8 cellular contexts compared by ENCODE assay signal in genomic region chr5:142012792-142013388, GRCh38. TPM values are rescaled to one million over a fixed set of nuclear protein-coding genes. Genes with fewer than 3 reads are reported as not detected.
DNase-seq lines count a peak whose midpoint lies in the region; ATAC-seq and TF ChIP-seq lines count a peak whose summit lies in the region.

Gene GNPDA1, minus strand, starts transcription at chr5:142013027. Its CDS starts 992 bp downstream, at chr5:142012035.

- peak within 1 kb of the TSS; percentile 83 to 98 (median 94) for H3K27ac Mint-ChIP-seq in CD14-positive monocyte
- peak within 1 kb of the TSS; percentile 31 to 73 for H3K27ac Mint-ChIP-seq in natural killer cell treated with Interleukin-12 subunit alpha and Interleukin-12 subunit beta and Interleukin-15 and Interleukin-18, amount 100 ng/mL, for 72 hours
- peak within 1 kb of the TSS; percentile 98 to 99 for H3K27ac Mint-ChIP-seq in stimulated activated naive CD8-positive, alpha-beta T cell treated with anti-CD3 and anti-CD28 coated beads, Interleukin-15, amount 100 ng/mL, for 72 hours

- H3K4me3 ChIP-seq in fibroblast of pulmonary artery (replicated peaks; ENCODE audit: low read depth, low read length): peak within 1 kb of the TSS; percentile 94

- H3K36me3 Mint-ChIP-seq in CD14-positive monocyte: peaks cover 18 to 21% of the 10 kb centered on the region in 2 donors
- H3K36me3 Mint-ChIP-seq in natural killer cell treated with Interleukin-12 subunit alpha and Interleukin-12 subunit beta and Interleukin-15 and Interleukin-18, amount 100 ng/mL, for 72 hours: no peaks in the 10 kb centered on the region

- DNase-seq in CD14-positive monocyte (ENCODE audit: low spot score) (peak; percentile 79), RPMI7951 (ENCODE audit: low read depth) (peak; percentile 79), fibroblast of pulmonary artery (ENCODE audit: low read depth) (peak; percentile 73)
- peak; percentile 62 for DNase-seq in activated effector memory CD4-positive, alpha-beta T cell treated with Interleukin-2 at 50 U/mL for 16 hours
- DNase-seq in natural killer cell treated with Interleukin-12 subunit alpha and Interleukin-12 subunit beta and Interleukin-15 and Interleukin-18, amount 100 ng/mL, for 72 hours (ENCODE audit: low spot score): peak; percentile 77
- DNase-seq in stimulated activated naive CD8-positive, alpha-beta T cell treated with anti-CD3 and anti-CD28 coated beads, Interleukin-15, amount 100 ng/mL, for 72 hours: peak; percentile 63 to 72

- H3K4me3 Mint-ChIP-seq in CD14-positive monocyte: peak within 1 kb of the TSS; percentile 79 to 92
- H3K4me3 Mint-ChIP-seq in natural killer cell treated with Interleukin-12 subunit alpha and Interleukin-12 subunit beta and Interleukin-15 and Interleukin-18, amount 100 ng/mL, for 72 hours: peak within 1 kb of the TSS; percentile 76
- peak within 1 kb of the TSS; percentile 91 to 92 for H3K4me3 Mint-ChIP-seq in stimulated activated naive CD8-positive, alpha-beta T cell treated with anti-CD3 and anti-CD28 coated beads, Interleukin-15, amount 100 ng/mL, for 72 hours

- peaks cover 49% of the 10 kb centered on the region for H3K4me1 Mint-ChIP-seq in CD14-positive monocyte
- H3K4me1 Mint-ChIP-seq in natural killer cell treated with Interleukin-12 subunit alpha and Interleukin-12 subunit beta and Interleukin-15 and Interleukin-18, amount 100 ng/mL, for 72 hours (ENCODE audit: low read depth in 2 of 2): peaks cover 45 to 60% of the 10 kb centered on the region in 2 donors
- H3K4me1 Mint-ChIP-seq in stimulated activated naive CD8-positive, alpha-beta T cell treated with anti-CD3 and anti-CD28 coated beads, Interleukin-15, amount 100 ng/mL, for 72 hours: peaks cover 87% of the 10 kb centered on the region

- intact Hi-C loops in CD14-positive monocyte (cut with micrococcal nuclease): loop anchor here in 1 of 2 donors (10.0 kb wide), 1 partner anchor 212 kb away; no protein-coding TSS in a partner anchor

- TF ChIP-seq CTCF in CD14-positive monocyte (IDR thresholded peaks at IDR 0.05): no peak
- TF ChIP-seq CTCF in fibroblast of pulmonary artery (IDR thresholded peaks at IDR 0.05; ENCODE audit: low read length, missing control alignments): no peak

- peaks cover 0 to 2% (median 0%) of the 10 kb centered on the region in 3 donors for H3K27me3 Mint-ChIP-seq in CD14-positive monocyte (ENCODE audit: low read depth in 3 of 3)
- H3K27me3 Mint-ChIP-seq in natural killer cell treated with Interleukin-12 subunit alpha and Interleukin-12 subunit beta and Interleukin-15 and Interleukin-18, amount 100 ng/mL, for 72 hours: no peaks in the 10 kb centered on the region
- no peaks in the 10 kb centered on the region for H3K27me3 Mint-ChIP-seq in stimulated activated naive CD8-positive, alpha-beta T cell treated with anti-CD3 and anti-CD28 coated beads, Interleukin-15, amount 100 ng/mL, for 72 hours

- ATAC-seq in GM19351 (IDR thresholded peaks at IDR 0.05; ENCODE audit: unreplicated experiment) (peak; percentile 75), HG03520 (IDR thresholded peaks at IDR 0.05; ENCODE audit: unreplicated experiment) (peak; percentile 68)
- ATAC-seq in natural killer cell treated with Interleukin-12 subunit alpha and Interleukin-12 subunit beta and Interleukin-15 and Interleukin-18, amount 100 ng/mL, for 72 hours: peak; percentile 82 to 91
- peak; percentile 34 for ATAC-seq in stimulated activated naive CD8-positive, alpha-beta T cell treated with anti-CD3 and anti-CD28 coated beads, Interleukin-15, amount 100 ng/mL, for 72 hours

- peaks cover 0 to 2% (median 2%) of the 10 kb centered on the region in 7 donors for H3K9me3 Mint-ChIP-seq in CD14-positive monocyte
- H3K9me3 Mint-ChIP-seq in natural killer cell treated with Interleukin-12 subunit alpha and Interleukin-12 subunit beta and Interleukin-15 and Interleukin-18, amount 100 ng/mL, for 72 hours: no peaks in the 10 kb centered on the region
- no peaks in the 10 kb centered on the region for H3K9me3 Mint-ChIP-seq in stimulated activated naive CD8-positive, alpha-beta T cell treated with anti-CD3 and anti-CD28 coated beads, Interleukin-15, amount 100 ng/mL, for 72 hours

RNA-seq across cellular contexts. Expression of gene GNPDA1, which starts in this region (rescaled TPM):
- 10 to 100 TPM; 24.3 to 47.6 TPM for polyA plus RNA-seq in CD14-positive monocyte
- total RNA-seq in RPMI7951 (2014; rRNA removed; shearing (Covaris generic)): 53.5 and 70.5 TPM in 2 replicates
- 1 to 10 TPM; 9.0 to 9.6 TPM for total RNA-seq in natural killer cell treated with Interleukin-12 subunit alpha and Interleukin-12 subunit beta and Interleukin-15 and Interleukin-18, amount 100 ng/mL, for 72 hours

Comparison
In these comparisons a context has a peak if more than half of its experiments do, and no peak if none do; other contexts are left out.
1. Peak in every context shown above with its lines: DNase-seq, ATAC-seq and H3K4me3 ChIP-seq.
2. ATAC-seq: peak in every context shown above with its lines; median percentile 86 in natural killer cell treated with Interleukin-12 subunit alpha and Interleukin-12 subunit beta and Interleukin-15 and Interleukin-18, amount 100 ng/mL, for 72 hours; 75 in GM19351; 68 in HG03520; 34 in stimulated activated naive CD8-positive, alpha-beta T cell treated with anti-CD3 and anti-CD28 coated beads, Interleukin-15, amount 100 ng/mL, for 72 hours.